Comparison of ENCODE assay signal across 20 cellular contexts in the genomic region with DNA sequence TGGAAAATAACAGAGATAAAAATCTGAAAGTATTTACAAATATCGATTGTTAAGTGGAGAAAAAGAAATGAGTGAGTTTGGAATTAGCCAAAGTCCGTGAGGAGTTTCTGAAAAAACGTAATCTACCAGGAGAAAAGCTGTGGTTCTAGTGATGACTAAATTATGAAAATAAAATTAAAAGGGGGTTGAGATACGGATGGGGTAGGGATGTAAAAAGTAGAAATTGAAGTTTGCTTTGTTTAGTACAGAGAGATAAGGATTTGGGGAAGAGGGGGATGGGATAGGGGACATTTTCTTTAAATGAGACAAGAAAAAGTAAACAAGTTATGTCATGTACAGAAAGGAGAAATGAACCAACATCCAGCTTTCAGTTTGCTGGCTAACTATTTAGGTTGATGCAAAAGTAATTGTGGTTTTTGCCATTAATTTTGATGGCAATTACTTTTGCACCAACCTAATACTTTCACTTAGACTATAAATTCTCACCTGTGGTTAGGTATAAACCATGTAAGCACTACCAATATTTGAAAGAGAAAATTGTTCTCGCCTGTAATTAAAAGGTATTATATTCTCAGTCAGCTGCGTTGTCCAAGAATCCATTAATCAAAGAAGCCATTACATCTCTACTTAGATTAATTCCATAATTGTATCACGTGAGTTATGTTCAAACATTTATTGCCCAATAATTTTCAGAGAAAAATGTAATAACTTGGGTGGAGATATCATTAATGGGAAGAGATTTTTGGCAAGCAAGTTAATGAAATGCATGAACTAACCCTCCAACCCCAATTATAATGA.
A peak's percentile ranks its signal among the peaks of the same experiment; 100 is the strongest.
DNase-seq lines count a peak whose midpoint lies in the region; ATAC-seq and TF ChIP-seq lines count a peak whose summit lies in the region.
"Had no signal": no experiment of that assay in that cellular context is flagged by ENCODE, and none has a peak within 500 bp of the region (broad histone marks: within the 10 kb centered on the region; RNA-seq: fewer than 3 reads in every experiment).

No MANE protein-coding gene starts in this region.

- no peak overlapping the region for H4K8ac ChIP-seq in IMR-90 (ENCODE audit: low read depth in 2 of 2, low read length in 2 of 2)

- TF ChIP-seq CTCF in Caco-2 (IDR thresholded peaks at IDR 0.05; ENCODE audit: insufficient read depth in 1 of 2, low read depth in 1 of 2, low read length in 1 of 2, severe bottlenecking in 1 of 2, unreplicated experiment in 1 of 2) (no peak), IMR-90 (conservative IDR thresholded peaks at IDR 0.05; ENCODE audit: low read depth, low read length) (no peak), WTC11 (IDR thresholded peaks at IDR 0.05) (no peak), liver (IDR thresholded peaks at IDR 0.05; ENCODE audit: low read depth, low read length, missing input control) (no peak), esophagus squamous epithelium (IDR thresholded peaks at IDR 0.05) (no peak)

- H3K79me1 ChIP-seq in IMR-90 (ENCODE audit: low read depth in 1 of 2, low read length in 2 of 2) = no peaks in the 10 kb centered on the region

- H3K9me3 Mint-ChIP-seq in Caco-2 (ENCODE audit: unreplicated experiment) (peaks cover 26% of the 10 kb centered on the region), WTC11 (peaks cover 43% of the 10 kb centered on the region)

- no peak overlapping the region for H3K4me3 Mint-ChIP-seq in Caco-2 (ENCODE audit: unreplicated experiment)
- no peak overlapping the region for H3K4me3 Mint-ChIP-seq in WTC11
- H3K4me3 Mint-ChIP-seq: GM23338 had no signal

- H3K9ac ChIP-seq in IMR-90 (ENCODE audit: low read depth, low read length) = no peak overlapping the region
- no peak overlapping the region for H3K9ac ChIP-seq in liver (ENCODE audit: low read depth in 1 of 2, low read length in 2 of 2)
- H3K9ac ChIP-seq: SK-N-SH had no signal

- CTCF ChIA-PET in Caco-2 (lab: Charles Lee) = no interaction called here
- CTCF ChIA-PET in IMR-90 (lab: Yijun Ruan, JAX) = no interaction called here
- CTCF ChIA-PET in WTC11 (lab: Charles Lee) = no interaction called here

- ATAC-seq in IMR-90 (ENCODE audit: low read depth) (no peak), WTC11 (no peak)
- ATAC-seq: GM23338, HCT116 had no signal

- no peak overlapping the region for H3K4me3 ChIP-seq in Caco-2 (ENCODE audit: low read depth, low read length)
- H3K4me3 ChIP-seq in IMR-90 (ENCODE audit: insufficient read depth, low read depth, low read length) = no peak overlapping the region
- H3K4me3 ChIP-seq in liver (ENCODE audit: low read depth in 1 of 3, low read length in 3 of 3) = peak overlapping the region in 1 of 3 donors; percentile 16
- no peak overlapping the region for H3K4me3 ChIP-seq in esophagus squamous epithelium
- H3K4me3 ChIP-seq: GM23338 had no signal

- H3K27ac Mint-ChIP-seq in Caco-2 (ENCODE audit: unreplicated experiment) (peak overlapping the region; percentile 40), WTC11 (peak overlapping the region; percentile 33; the same call in 1 of the 2 replicates)
- H3K27ac Mint-ChIP-seq: GM23338 had no signal

- no peaks in the 10 kb centered on the region for H3K27me3 Mint-ChIP-seq in Caco-2 (ENCODE audit: insufficient read depth, unreplicated experiment)
- peaks cover 2% of the 10 kb centered on the region; the same call in 1 of the 2 replicates for H3K27me3 Mint-ChIP-seq in WTC11 (ENCODE audit: low read depth)

- in situ Hi-C loops in IMR-90 (cut with MboI; ENCODE audit: low sequenced_read_pairs) = no loop called here

- TF ChIP-seq RAD21 in IMR-90 (IDR thresholded peaks at IDR 0.05; ENCODE audit: low read length) (no peak), liver (IDR thresholded peaks at IDR 0.05) (no peak)

- intact Hi-C loops in Caco-2 (cut with micrococcal nuclease; ENCODE audit: unreplicated experiment) = no loop called here
- intact Hi-C loops in IMR-90 (cut with micrococcal nuclease) = no loop called here
- intact Hi-C loops in esophagus squamous epithelium (cut with DNase I) = no loop called here

- H2BK120ac ChIP-seq in IMR-90 (ENCODE audit: low read depth, low read length) = no peak overlapping the region

- H2AFZ ChIP-seq in IMR-90 (replicated peaks; ENCODE audit: low read length, poor library complexity) = no peak overlapping the region
- H2AFZ ChIP-seq: GM23338 had no signal

- H3K36me3 Mint-ChIP-seq in Caco-2 (ENCODE audit: insufficient read depth, unreplicated experiment) (peaks cover 17% of the 10 kb centered on the region), WTC11 (peaks cover 20% of the 10 kb centered on the region)

- no peak overlapping the region for H2BK20ac ChIP-seq in IMR-90 (ENCODE audit: low read depth, low read length)

- H3K36me3 ChIP-seq in Caco-2 (ENCODE audit: control insufficient read depth, insufficient read depth, low read length) = no peaks in the 10 kb centered on the region
- H3K36me3 ChIP-seq in IMR-90 (ENCODE audit: control insufficient read depth, insufficient read depth, low read length) = no peaks in the 10 kb centered on the region
- H3K36me3 ChIP-seq in liver (ENCODE audit: control insufficient read depth in 4 of 4, insufficient read depth in 3 of 4, low read depth in 1 of 4, low read length in 3 of 4) = no peaks in the 10 kb centered on the region
- H3K36me3 ChIP-seq in esophagus squamous epithelium = no peaks in the 10 kb centered on the region

- H4K5ac ChIP-seq in IMR-90 (ENCODE audit: low read depth, low read length) = no peak overlapping the region

- no peak overlapping the region for H2BK15ac ChIP-seq in IMR-90 (ENCODE audit: low read depth, low read length)

- H3K9me3 ChIP-seq in Caco-2 (no peaks in the 10 kb centered on the region; the same call in 1 of the 2 replicates), IMR-90 (ENCODE audit: control insufficient read depth, insufficient read depth, low read length) (no peaks in the 10 kb centered on the region), liver (ENCODE audit: control insufficient read depth in 4 of 4, low read length in 3 of 4) (no peaks in the 10 kb centered on the region), esophagus squamous epithelium (no peaks in the 10 kb centered on the region)
- H3K9me3 ChIP-seq: SK-N-SH had no signal

- no peak overlapping the region for H4K91ac ChIP-seq in IMR-90 (ENCODE audit: insufficient read depth, low read depth, low read length)

- H2BK5ac ChIP-seq in IMR-90 (ENCODE audit: low read depth, low read length, poor library complexity, severe bottlenecking) = no peak overlapping the region

- no peak overlapping the region for H3K18ac ChIP-seq in IMR-90 (ENCODE audit: low read depth, low read length)

- H3K4me1 Mint-ChIP-seq in Caco-2 (ENCODE audit: low read depth, unreplicated experiment) = peaks cover 21% of the 10 kb centered on the region
- H3K4me1 Mint-ChIP-seq in WTC11 = peaks cover 10% of the 10 kb centered on the region

- 45 to 100% methylated on average over 1 to 4 of the region's 7 CpGs for WGBS in IMR-90 (ENCODE audit: extremely low coverage in 2 of 2, insufficient read length in 1 of 2), 2 experiments
- WGBS in liver = 72% methylated on average over 7 of the region's 7 CpGs
- WGBS in esophagus squamous epithelium, 2 donors = 71 to 72% methylated on average over 7 of the region's 7 CpGs

- TF ChIP-seq POLR2A in IMR-90 (IDR thresholded peaks at IDR 0.05; ENCODE audit: low read depth, low read length) (no peak), esophagus squamous epithelium (IDR thresholded peaks at IDR 0.05) (no peak)

- H3K14ac ChIP-seq in IMR-90 (replicated peaks; ENCODE audit: low read depth, low read length) = no peak overlapping the region

- POLR2A ChIA-PET in Caco-2 (lab: Charles Lee) (no interaction called here), IMR-90 (lab: Charles Lee; ENCODE audit: unreplicated experiment) (no interaction called here), WTC11 (lab: Charles Lee) (no interaction called here)

- dilution Hi-C loops in IMR-90 (cut with HindIII; ENCODE audit: low sequenced_read_pairs, unreplicated experiment) = no loop called here

- no peaks in the 10 kb centered on the region for H3K9me1 ChIP-seq in IMR-90 (ENCODE audit: insufficient read depth, low read length)

- H3K27ac ChIP-seq in IMR-90 (ENCODE audit: insufficient read depth, low read length) = no peak overlapping the region
- peak overlapping the region in 1 of 2 donors; percentile 34 for H3K27ac ChIP-seq in liver (ENCODE audit: low read depth in 1 of 2, low read length in 2 of 2)
- no peak overlapping the region for H3K27ac ChIP-seq in esophagus squamous epithelium

- no peak overlapping the region for H3K4ac ChIP-seq in IMR-90 (ENCODE audit: low read depth, low read length)

- H2AK9ac ChIP-seq in IMR-90 (replicated peaks; ENCODE audit: low read depth, low read length, poor library complexity) = no peak overlapping the region

- no peaks in the 10 kb centered on the region for H4K20me1 ChIP-seq in IMR-90 (ENCODE audit: insufficient read depth, low read length)

- H3K56ac ChIP-seq in IMR-90 (ENCODE audit: extremely low read depth, insufficient read depth, low read length) = no peak overlapping the region

- no peak for DNase-seq in Caco-2
- no peak for DNase-seq in IMR-90
- no peak for DNase-seq in WTC11 (ENCODE audit: low spot score)
- DNase-seq in NCI-H524 (lab: John Stamatoyannopoulos, UW) = no peak
- DNase-seq in NOMO-1 (lab: John Stamatoyannopoulos, UW; ENCODE audit: unreplicated experiment in 2 of 2) = no peak
- DNase-seq in esophagus squamous epithelium (lab: John Stamatoyannopoulos, UW) = no peak
- DNase-seq: C1 segment of cervical spinal cord, DMS 273 treated with DMSO at 0.1 percent for 48 hours, GDM1, Karpas-422, NCI-H1048, NCI-H1694, NCI-H2081 treated with DMSO at 0.1 percent for 48 hours, NCI-H774, RPMI8226, SHP77 treated with DMSO at 0.1 percent for 48 hours had no signal

- no peak overlapping the region for H2AK5ac ChIP-seq in IMR-90 (ENCODE audit: low read depth, low read length)

- BruUV-seq in Caco-2 (replicated peaks; lab: Mats Ljungman, UMichigan) (no TSS peak), IMR-90 (replicated peaks; lab: Mats Ljungman, UMichigan) (no TSS peak)

- no peaks in the 10 kb centered on the region for H3K27me3 ChIP-seq in Caco-2 (replicated peaks; ENCODE audit: control insufficient read depth, insufficient read depth, low read length)
- H3K27me3 ChIP-seq in IMR-90 (ENCODE audit: control insufficient read depth, insufficient read depth, low read length) = peaks cover 2% of the 10 kb centered on the region; the same call in 1 of the 2 replicates
- no peaks in the 10 kb centered on the region for H3K27me3 ChIP-seq in liver (ENCODE audit: control insufficient read depth in 4 of 4, insufficient read depth in 4 of 4, low read length in 3 of 4)
- no peaks in the 10 kb centered on the region for H3K27me3 ChIP-seq in esophagus squamous epithelium

- no peak overlapping the region for H3K23ac ChIP-seq in IMR-90 (ENCODE audit: low read depth, low read length)

- peaks cover 25% of the 10 kb centered on the region for H3K4me1 ChIP-seq in Caco-2
- H3K4me1 ChIP-seq in IMR-90 (ENCODE audit: control insufficient read depth, insufficient read depth, low read length) = no peaks in the 10 kb centered on the region
- peaks cover 0 to 5% (median 0%) of the 10 kb centered on the region in 4 donors for H3K4me1 ChIP-seq in liver (ENCODE audit: control insufficient read depth in 4 of 4, insufficient read depth in 4 of 4, low read length in 3 of 4)
- H3K4me1 ChIP-seq in esophagus squamous epithelium = no peaks in the 10 kb centered on the region

- no peak overlapping the region for H3K4me2 ChIP-seq in IMR-90 (ENCODE audit: low read depth, low read length)
- H3K4me2 ChIP-seq: GM23338, SK-N-SH had no signal
